13 cellular contexts compared by ENCODE assay signal in the genomic region with DNA sequence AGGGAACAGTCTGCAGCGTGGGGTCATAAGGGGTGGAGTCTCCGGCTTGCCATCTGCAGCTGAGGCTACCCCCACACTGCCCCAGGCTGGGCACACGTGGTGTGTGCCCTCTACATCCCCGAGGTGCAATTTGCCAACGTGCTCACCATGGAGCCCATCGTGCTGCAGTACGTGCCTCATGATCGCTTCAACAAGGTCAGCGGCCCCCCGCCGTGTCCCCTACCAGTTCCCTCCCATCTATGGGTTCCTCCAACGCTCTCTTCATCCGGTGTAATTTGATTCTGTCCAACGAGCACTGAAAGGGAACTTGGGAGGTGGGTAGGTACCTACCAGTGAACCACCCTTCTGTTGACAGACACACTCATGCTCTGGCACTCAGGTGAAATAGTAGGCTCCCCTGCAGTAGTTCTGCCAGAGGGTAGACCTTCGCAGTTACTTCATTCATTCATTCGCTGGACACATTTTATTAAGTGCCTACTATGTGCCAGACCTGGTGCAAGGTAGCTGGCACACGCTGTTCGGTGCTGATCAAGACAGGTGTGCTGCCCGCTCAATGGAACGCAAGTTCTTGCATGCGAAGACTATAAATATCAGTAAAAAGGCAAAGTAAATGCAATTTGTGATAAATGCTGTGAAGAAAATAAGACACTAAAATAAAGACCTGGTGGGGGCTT. TPM values are rescaled to one million over a fixed set of nuclear protein-coding genes. Genes with fewer than 3 reads are reported as not detected.
A peak's percentile ranks its signal among the peaks of the same experiment; 100 is the strongest.
DNase-seq lines count a peak whose midpoint lies in the region; ATAC-seq and TF ChIP-seq lines count a peak whose summit lies in the region.
"Had no signal": no experiment of that assay in that cellular context is flagged by ENCODE, and none has a peak within 500 bp of the region (broad histone marks: within the 10 kb centered on the region; RNA-seq: fewer than 3 reads in every experiment).

No MANE protein-coding gene starts in this region.

- peaks cover 19% of the 10 kb centered on the region for H3K4me1 ChIP-seq in OCI-LY7 (ENCODE audit: insufficient read depth, low read length, poor library complexity, severe bottlenecking)
- H3K4me1 ChIP-seq in smooth muscle cell (ENCODE audit: low read depth) = peaks cover 12% of the 10 kb centered on the region

- no peak overlapping the region for H3K27ac ChIP-seq in OCI-LY7 (ENCODE audit: low read depth, low read length, poor library complexity, severe bottlenecking)
- H3K27ac ChIP-seq in smooth muscle cell (ENCODE audit: low read depth) = no peak overlapping the region
- H3K27ac ChIP-seq: hepatocyte had no signal

- H3K9me2 ChIP-seq in OCI-LY7 (ENCODE audit: insufficient read depth, low read length) = no peaks in the 10 kb centered on the region

- H3F3A ChIP-seq in smooth muscle cell (ENCODE audit: low read depth) = peaks cover 6% of the 10 kb centered on the region

- intact Hi-C loops in OCI-LY7 (cut with micrococcal nuclease; ENCODE audit: unreplicated experiment) = no loop called here

- POLR2A ChIA-PET in OCI-LY7 (lab: Charles Lee) = interaction anchor here (0.5 to 1.0 kb wide), 3 partner anchors 11 to 20 kb away, joined by 3 to 4 read pairs (median 4); no protein-coding TSS in a partner anchor

- CTCF ChIA-PET in activated naive CD4-positive, alpha-beta T cell treated with anti-CD3 and anti-CD28 coated beads, Interleukin-2, amount 10 ng/mL, durations not matched to agents 7 days and 5 days (lab: Charles Lee) = interaction anchor here (0.9 to 3.9 kb wide), 2 partner anchors 9 to 21 kb away, joined by 3 to 14 read pairs; no protein-coding TSS in a partner anchor
- CTCF ChIA-PET in OCI-LY7 (lab: Charles Lee; ENCODE audit: unreplicated experiment) = interaction anchor here (1.0 kb wide), 1 partner anchor 35 kb away, joined by 3 read pairs; no protein-coding TSS in a partner anchor

- H3K79me2 ChIP-seq in OCI-LY7 (ENCODE audit: insufficient read depth, low read depth, low read length) (peaks cover 35% of the 10 kb centered on the region), smooth muscle cell (ENCODE audit: low read depth) (no peaks in the 10 kb centered on the region)

- no peak overlapping the region for H3K27ac Mint-ChIP-seq in activated naive CD4-positive, alpha-beta T cell treated with anti-CD3 and anti-CD28 coated beads, Interleukin-2, amount 10 ng/mL, durations not matched to agents 7 days and 5 days
- peak overlapping the region; percentile 91 to 95 for H3K27ac Mint-ChIP-seq in effector memory CD8-positive, alpha-beta T cell
- peak overlapping the region; percentile 10 for H3K27ac Mint-ChIP-seq in stimulated activated memory B cell treated with anti-CD40 and anti-IgM and Interleukin-4, amounts not matched to agents 10 μg/mL and 1 μg/mL and 100 μg/mL, for 72 hours

- H3K4me3 Mint-ChIP-seq in activated naive CD4-positive, alpha-beta T cell treated with anti-CD3 and anti-CD28 coated beads, Interleukin-2, amount 10 ng/mL, durations not matched to agents 7 days and 5 days = peak overlapping the region; percentile 93
- peak overlapping the region; percentile 97 to 99 for H3K4me3 Mint-ChIP-seq in effector memory CD8-positive, alpha-beta T cell
- H3K4me3 Mint-ChIP-seq in stimulated activated memory B cell treated with anti-CD40 and anti-IgM and Interleukin-4, amounts not matched to agents 10 μg/mL and 1 μg/mL and 100 μg/mL, for 72 hours = no peak overlapping the region

- peaks cover 64% of the 10 kb centered on the region for H3K4me1 Mint-ChIP-seq in activated naive CD4-positive, alpha-beta T cell treated with anti-CD3 and anti-CD28 coated beads, Interleukin-2, amount 10 ng/mL, durations not matched to agents 7 days and 5 days
- peaks cover 50 to 60% of the 10 kb centered on the region in 2 donors for H3K4me1 Mint-ChIP-seq in effector memory CD8-positive, alpha-beta T cell (ENCODE audit: low read depth in 2 of 2)
- H3K4me1 Mint-ChIP-seq in stimulated activated memory B cell treated with anti-CD40 and anti-IgM and Interleukin-4, amounts not matched to agents 10 μg/mL and 1 μg/mL and 100 μg/mL, for 72 hours = peaks cover 72% of the 10 kb centered on the region

- no peak overlapping the region for H3K4me3 ChIP-seq in OCI-LY7 (ENCODE audit: low read depth, low read length, poor library complexity, severe bottlenecking)
- H3K4me3 ChIP-seq in smooth muscle cell = no peak overlapping the region
- H3K4me3 ChIP-seq: hepatocyte, lung had no signal

- WGBS in smooth muscle cell (ENCODE audit: low lambda C conversion rate) = 89% methylated on average over 21 of the region's 21 CpGs

- no peaks in the 10 kb centered on the region for H3K9me3 Mint-ChIP-seq in activated naive CD4-positive, alpha-beta T cell treated with anti-CD3 and anti-CD28 coated beads, Interleukin-2, amount 10 ng/mL, durations not matched to agents 7 days and 5 days
- H3K9me3 Mint-ChIP-seq in effector memory CD8-positive, alpha-beta T cell = no peaks in the 10 kb centered on the region
- H3K9me3 Mint-ChIP-seq in stimulated activated memory B cell treated with anti-CD40 and anti-IgM and Interleukin-4, amounts not matched to agents 10 μg/mL and 1 μg/mL and 100 μg/mL, for 72 hours = no peaks in the 10 kb centered on the region

- ATAC-seq in effector memory CD8-positive, alpha-beta T cell (replicated peaks) = no peak
- no peak for ATAC-seq in stimulated activated memory B cell treated with anti-CD40 and anti-IgM and Interleukin-4, amounts not matched to agents 10 μg/mL and 1 μg/mL and 100 μg/mL, for 72 hours

- H3K4me2 ChIP-seq in OCI-LY7 (ENCODE audit: low read length) (peak overlapping the region; percentile 98), smooth muscle cell (no peak overlapping the region)

- H3K36me3 Mint-ChIP-seq in activated naive CD4-positive, alpha-beta T cell treated with anti-CD3 and anti-CD28 coated beads, Interleukin-2, amount 10 ng/mL, durations not matched to agents 7 days and 5 days = peaks cover 54% of the 10 kb centered on the region
- peaks cover 67% of the 10 kb centered on the region for H3K36me3 Mint-ChIP-seq in effector memory CD8-positive, alpha-beta T cell (ENCODE audit: insufficient read depth)
- peaks cover 42% of the 10 kb centered on the region for H3K36me3 Mint-ChIP-seq in stimulated activated memory B cell treated with anti-CD40 and anti-IgM and Interleukin-4, amounts not matched to agents 10 μg/mL and 1 μg/mL and 100 μg/mL, for 72 hours

- no TSS peak for BruUV-seq in OCI-LY7 (replicated peaks; lab: Mats Ljungman, UMichigan)

- no peaks in the 10 kb centered on the region for H3K27me3 ChIP-seq in smooth muscle cell (ENCODE audit: low read depth)
- H3K27me3 ChIP-seq: hepatocyte had no signal

- no peak overlapping the region for H2AFZ ChIP-seq in OCI-LY7 (ENCODE audit: low read length)
- no peak overlapping the region for H2AFZ ChIP-seq in smooth muscle cell (ENCODE audit: low read depth)
- H2AFZ ChIP-seq: hepatocyte had no signal

- no peak for TF ChIP-seq CTCF in OCI-LY7 (conservative IDR thresholded peaks at IDR 0.05; ENCODE audit: low read length)
- TF ChIP-seq CTCF in smooth muscle cell (IDR thresholded peaks at IDR 0.05; ENCODE audit: borderline replicate concordance, insufficient read depth, poor library complexity, severe bottlenecking) = no peak

- H3K36me3 ChIP-seq in OCI-LY7 (ENCODE audit: insufficient read depth, low read length) = peaks cover 58% of the 10 kb centered on the region
- H3K36me3 ChIP-seq in smooth muscle cell (ENCODE audit: low read depth) = no peaks in the 10 kb centered on the region

- no peaks in the 10 kb centered on the region for H3K27me3 Mint-ChIP-seq in activated naive CD4-positive, alpha-beta T cell treated with anti-CD3 and anti-CD28 coated beads, Interleukin-2, amount 10 ng/mL, durations not matched to agents 7 days and 5 days
- H3K27me3 Mint-ChIP-seq in effector memory CD8-positive, alpha-beta T cell = no peaks in the 10 kb centered on the region
- no peaks in the 10 kb centered on the region for H3K27me3 Mint-ChIP-seq in stimulated activated memory B cell treated with anti-CD40 and anti-IgM and Interleukin-4, amounts not matched to agents 10 μg/mL and 1 μg/mL and 100 μg/mL, for 72 hours

- no peak for DNase-seq in activated naive CD4-positive, alpha-beta T cell treated with anti-CD3 and anti-CD28 coated beads, Interleukin-2, amount 10 ng/mL, durations not matched to agents 7 days and 5 days
- DNase-seq in activated naive CD4-positive, alpha-beta T cell (lab: John Stamatoyannopoulos, UW) = no peak
- DNase-seq in OCI-LY7 (ENCODE audit: low spot score) (no peak), smooth muscle cell (lab: John Stamatoyannopoulos, UW; ENCODE audit: unreplicated experiment) (no peak)
- no peak for DNase-seq in effector memory CD8-positive, alpha-beta T cell
- no peak for DNase-seq in activated effector memory CD4-positive, alpha-beta T cell treated with Interleukin-2 at 50 U/mL for 16 hours
- DNase-seq in stimulated activated CD8-positive, alpha-beta memory T cell treated with anti-CD3 and anti-CD28 coated beads, Interleukin-4, amount 100 ng/mL, for 48 hours = no peak
- DNase-seq: AML-193, GF-D8, NCI-H2171 treated with DMSO at 0.1 percent for 48 hours had no signal

- no peak overlapping the region for H3K9ac ChIP-seq in smooth muscle cell (ENCODE audit: low read depth)

- H3K9me3 ChIP-seq in OCI-LY7 (ENCODE audit: low read length) (no peaks in the 10 kb centered on the region), smooth muscle cell (replicated peaks; ENCODE audit: low read depth) (no peaks in the 10 kb centered on the region)

- peaks cover 12% of the 10 kb centered on the region; the same call in 1 of the 2 replicates for H4K20me1 ChIP-seq in OCI-LY7 (ENCODE audit: insufficient read depth, low read length)
- H4K20me1 ChIP-seq in smooth muscle cell (ENCODE audit: low read depth) = peaks cover 22% of the 10 kb centered on the region

RNA-seq across cellular contexts. Expression of gene MLLT6, which starts 2.7 kb away (rescaled TPM):
- 81.7 and 94.9 TPM in 2 replicates for total RNA-seq in OCI-LY7 (2014; rRNA removed; shearing (Covaris generic))
- total RNA-seq in OCI-LY7 (2022) = 174 and 175 TPM in 2 replicates
- 11.2 and 12.4 TPM in 2 replicates for total RNA-seq in smooth muscle cell
- polyA plus RNA-seq in smooth muscle cell = 4.6 and 8.1 TPM in 2 replicates

RNA-seq across cellular contexts. Expression of gene CISD3, which starts 22.3 kb away (rescaled TPM):
- 11.4 and 13.4 TPM in 2 replicates for total RNA-seq in OCI-LY7 (2014; rRNA removed; shearing (Covaris generic))
- 24.9 and 25.1 TPM in 2 replicates for total RNA-seq in OCI-LY7 (2022)
- 0.54 and 1.3 TPM in 2 replicates for total RNA-seq in smooth muscle cell
- polyA plus RNA-seq in smooth muscle cell = 15.1 and 18.1 TPM in 2 replicates

RNA-seq across cellular contexts. Expression of gene EPOP, which starts 33.1 kb away (rescaled TPM):
- 8.3 and 11.8 TPM in 2 replicates for total RNA-seq in OCI-LY7 (2014; rRNA removed; shearing (Covaris generic))
- total RNA-seq in OCI-LY7 (2022) (21.7 and 27.2 TPM in 2 replicates), smooth muscle cell (0.85 and 1.6 TPM in 2 replicates)
- 0.24 and 0.40 TPM in 2 replicates for polyA plus RNA-seq in smooth muscle cell

RNA-seq across cellular contexts. Expression of gene PCGF2, which starts 40.3 kb away (rescaled TPM):
- 8.9 and 12.8 TPM in 2 replicates for total RNA-seq in OCI-LY7 (2014; rRNA removed; shearing (Covaris generic))
- total RNA-seq in OCI-LY7 (2022) = 40.0 and 47.3 TPM in 2 replicates
- total RNA-seq in smooth muscle cell = 4.7 and 11.6 TPM in 2 replicates
- polyA plus RNA-seq in smooth muscle cell = 6.1 and 11.2 TPM in 2 replicates

RNA-seq across cellular contexts. Expression of gene PSMB3, which starts 44.7 kb away (rescaled TPM):
- total RNA-seq in OCI-LY7 (2014; rRNA removed; shearing (Covaris generic)) = 290 and 348 TPM in 2 replicates
- total RNA-seq in OCI-LY7 (2022) (231 and 246 TPM in 2 replicates), smooth muscle cell (265 and 312 TPM in 2 replicates)
- polyA plus RNA-seq in smooth muscle cell = 346 and 358 TPM in 2 replicates
